1 cellular context compared by ENCODE assay signal in genomic region chr14:35405304-35405996, GRCh38.
TF ChIP-seq lines count a peak whose summit lies in the region.

No MANE protein-coding gene starts in this region.

TF ChIP-seq in H1, 55 proteins besides CTCF, POLR2A, EP300 and RAD21:
- TF ChIP-seq BACH1 (IDR thresholded peaks at IDR 0.05; ENCODE audit: low read length) (0 out of 2 replicates have a peak, but pooled peaks have one; percentile 3), TCF12 (IDR thresholded peaks at IDR 0.05; ENCODE audit: low read depth, low read length) (no peak), CHD2 (IDR thresholded peaks at IDR 0.05; ENCODE audit: low read length) (0 out of 2 replicates have a peak, but pooled peaks have one; percentile 8)
